ENCODE assay signal across 24 cellular contexts in genomic region chr1:218728994-218729393, GRCh38.
DNase-seq lines count a peak whose midpoint lies in the region; ATAC-seq and TF ChIP-seq lines count a peak whose summit lies in the region.
"Had no signal": no experiment of that assay in that cellular context is flagged by ENCODE, and none has a peak within 500 bp of the region (broad histone marks: within the 10 kb centered on the region; RNA-seq: fewer than 3 reads in every experiment).

No MANE protein-coding gene starts in this region.

- H3K36me3 ChIP-seq in right atrium auricular region: no peaks in the 10 kb centered on the region
- H3K36me3 ChIP-seq in NT2/D1 (ENCODE audit: insufficient read depth, insufficient read length, low read length): no peaks in the 10 kb centered on the region
- H3K36me3 ChIP-seq in endodermal cell (ENCODE audit: control insufficient read depth, insufficient read depth, low read length): no peaks in the 10 kb centered on the region
- H3K36me3 ChIP-seq: HAP-1, Peyer's patch, SJCRH30 had no signal

- no peak for TF ChIP-seq CTCF in right atrium auricular region (IDR thresholded peaks at IDR 0.05)
- TF ChIP-seq CTCF in nephron progenitor cell (IDR thresholded peaks at IDR 0.05): no peak
- no peak for TF ChIP-seq CTCF in endodermal cell (conservative IDR thresholded peaks at IDR 0.05)

- H3K27me3 Mint-ChIP-seq in nephron progenitor cell (ENCODE audit: low read depth, poor library complexity) (peaks cover 3% of the 10 kb centered on the region), endodermal cell (ENCODE audit: insufficient read depth) (no peaks in the 10 kb centered on the region)
- H3K27me3 Mint-ChIP-seq: CD8-positive, alpha-beta memory T cell had no signal

- no peak overlapping the region for H3K4me3 Mint-ChIP-seq in nephron progenitor cell
- H3K4me3 Mint-ChIP-seq in endodermal cell: no peak overlapping the region
- H3K4me3 Mint-ChIP-seq: CD8-positive, alpha-beta memory T cell had no signal

- H3K27me3 ChIP-seq in right atrium auricular region: no peaks in the 10 kb centered on the region
- no peaks in the 10 kb centered on the region for H3K27me3 ChIP-seq in NT2/D1 (ENCODE audit: insufficient read depth, insufficient read length)
- H3K27me3 ChIP-seq in endodermal cell (ENCODE audit: control insufficient read depth, insufficient read depth, low read length, poor library complexity, severe bottlenecking): no peaks in the 10 kb centered on the region
- H3K27me3 ChIP-seq: Peyer's patch, SJCRH30 had no signal

- H3K4me1 Mint-ChIP-seq in nephron progenitor cell (no peaks in the 10 kb centered on the region), endodermal cell (no peaks in the 10 kb centered on the region)
- H3K4me1 Mint-ChIP-seq: CD8-positive, alpha-beta memory T cell had no signal

- intact Hi-C loops in Right ventricle myocardium superior (cut with DNase I): no loop called here

- H3K9ac ChIP-seq in NT2/D1 (ENCODE audit: insufficient read length, low read depth): no peak overlapping the region
- H3K9ac ChIP-seq in endodermal cell (ENCODE audit: extremely low read depth, low read length, poor library complexity, severe bottlenecking): no peak overlapping the region

- DNase-seq in Right ventricle myocardium superior (no peak), right atrium auricular region (ENCODE audit: low spot score) (no peak), NT2/D1 (ENCODE audit: low read depth, low spot score) (peak; percentile 38), nephron progenitor cell (no peak), endodermal cell (no peak), pons (ENCODE audit: low spot score) (no peak), COLO668 (lab: John Stamatoyannopoulos, UW; ENCODE audit: unreplicated experiment) (no peak)
- DNase-seq: CD8-positive, alpha-beta memory T cell; DMS53; EL; GF-D8; KBM-7; NCI-H1092; NCI-H1436; NCI-H187 treated with DMSO at 0.1 percent for 48 hours; NCI-H2107; NCI-H2227 treated with DMSO at 0.1 percent for 48 hours; NCI-H510A; NCI-H748 treated with DMSO at 0.1 percent for 48 hours; NK-92 treated with Interleukin-12 subunit alpha and Interleukin-12 subunit beta, amount 100 ng/mL, for 24 hours; Peyer's patch; SJCRH30 had no signal

- no peak overlapping the region for H3K4me3 ChIP-seq in right atrium auricular region
- H3K4me3 ChIP-seq in NT2/D1 (ENCODE audit: insufficient read length, low read depth): no peak overlapping the region
- no peak overlapping the region for H3K4me3 ChIP-seq in endodermal cell (ENCODE audit: low read length)
- H3K4me3 ChIP-seq: HAP-1, Peyer's patch, SJCRH30 had no signal

- H3K27ac ChIP-seq in right atrium auricular region: no peak overlapping the region
- H3K27ac ChIP-seq in endodermal cell (ENCODE audit: low read depth, low read length): no peak overlapping the region
- H3K27ac ChIP-seq: C4-2B, Peyer's patch, SJCRH30 had no signal

- no peaks in the 10 kb centered on the region for H3K4me1 ChIP-seq in right atrium auricular region
- no peaks in the 10 kb centered on the region for H3K4me1 ChIP-seq in NT2/D1 (ENCODE audit: insufficient read depth, insufficient read length)
- H3K4me1 ChIP-seq in endodermal cell (ENCODE audit: control insufficient read depth, insufficient read depth, low read length): no peaks in the 10 kb centered on the region
- H3K4me1 ChIP-seq: HAP-1, Peyer's patch, SJCRH30 had no signal

- no peaks in the 10 kb centered on the region for H3K9me3 Mint-ChIP-seq in nephron progenitor cell
- no peaks in the 10 kb centered on the region for H3K9me3 Mint-ChIP-seq in endodermal cell
- H3K9me3 Mint-ChIP-seq: CD8-positive, alpha-beta memory T cell had no signal

- ATAC-seq in Right ventricle myocardium superior (ENCODE audit: poor library complexity): peak; percentile 41

- no peaks in the 10 kb centered on the region for H3K36me3 Mint-ChIP-seq in nephron progenitor cell (ENCODE audit: low read depth)
- no peaks in the 10 kb centered on the region for H3K36me3 Mint-ChIP-seq in endodermal cell (ENCODE audit: low read depth)
- H3K36me3 Mint-ChIP-seq: CD8-positive, alpha-beta memory T cell had no signal

- H3K27ac Mint-ChIP-seq in nephron progenitor cell: peak overlapping the region; percentile 84
- no peak overlapping the region for H3K27ac Mint-ChIP-seq in endodermal cell
- H3K27ac Mint-ChIP-seq: CD8-positive, alpha-beta memory T cell had no signal

- WGBS in endodermal cell (ENCODE audit: insufficient coverage in 1 of 2, insufficient read length in 1 of 2), 2 experiments: 85 to 86% methylated on average over 1 of the region's 1 CpG

- H3K9me3 ChIP-seq in right atrium auricular region (peaks cover 0 to 8% of the 10 kb centered on the region in 2 donors), NT2/D1 (ENCODE audit: insufficient read depth, low read length) (no peaks in the 10 kb centered on the region), endodermal cell (ENCODE audit: control insufficient read depth, low read length) (no peaks in the 10 kb centered on the region)
- H3K9me3 ChIP-seq: Peyer's patch had no signal
